In the genomic region with DNA sequence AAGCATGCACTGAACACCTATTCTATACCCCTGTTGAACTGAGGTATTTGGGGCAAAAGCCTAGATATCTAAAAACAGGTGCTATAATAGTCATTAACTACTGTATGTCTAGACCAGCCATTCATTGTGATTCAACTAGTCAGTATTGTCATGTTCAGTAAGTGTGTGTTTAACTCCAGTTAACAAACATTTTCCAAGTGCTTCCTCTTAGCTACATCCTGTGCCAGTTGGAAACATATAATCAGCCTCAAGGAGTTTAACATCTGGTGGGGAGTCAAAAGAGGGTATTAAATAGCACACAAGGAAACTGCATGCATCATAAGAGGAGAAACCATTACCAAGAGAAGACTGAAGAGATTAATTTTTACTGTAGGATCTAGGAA, we compare ENCODE assay signal across 26 cellular contexts. TPM values are rescaled to one million over a fixed set of nuclear protein-coding genes. Genes with fewer than 3 reads are reported as not detected.
DNase-seq lines count a peak whose midpoint lies in the region; ATAC-seq and TF ChIP-seq lines count a peak whose summit lies in the region.
"Had no signal": no experiment of that assay in that cellular context is flagged by ENCODE, and none has a peak within 500 bp of the region (broad histone marks: within the 10 kb centered on the region; RNA-seq: fewer than 3 reads in every experiment).

No MANE protein-coding gene starts in this region.

- H4K20me1 ChIP-seq in GM23338 (replicated peaks; ENCODE audit: insufficient read depth): 0 out of 2 replicates have a peak, but pooled peaks cover 11% of the 10 kb centered on the region

- TF ChIP-seq CTCF in GM23338 (conservative IDR thresholded peaks at IDR 0.05; ENCODE audit: low read depth in 2 of 2) (no peak), gastroesophageal sphincter (IDR thresholded peaks at IDR 0.05) (no peak)

- H3K4me1 ChIP-seq in GM23338 (ENCODE audit: insufficient read depth): peaks cover 15% of the 10 kb centered on the region; the same call in 1 of the 2 replicates
- peaks cover 9 to 22% (median 12%) of the 10 kb centered on the region in 3 donors for H3K4me1 ChIP-seq in gastroesophageal sphincter
- H3K4me1 ChIP-seq: foreskin keratinocyte, SJCRH30 had no signal

- H3K4me3 Mint-ChIP-seq in GM23338: no peak overlapping the region
- H3K4me3 Mint-ChIP-seq: activated B cell treated with CpG ODN at 0.5 μM for 24 hours; activated CD4-positive, alpha-beta memory T cell treated with anti-CD3 and anti-CD28 coated beads for 36 hours; memory B cell; neural progenitor cell; stimulated activated memory B cell treated with anti-CD40 and anti-IgM and Interleukin-4, amounts not matched to agents 10 μg/mL and 1 μg/mL and 100 μg/mL, for 72 hours had no signal

- peaks cover 11% of the 10 kb centered on the region for H3K79me2 ChIP-seq in GM23338 (replicated peaks; ENCODE audit: insufficient read depth)
- H3K79me2 ChIP-seq: hepatocyte had no signal

- no peak overlapping the region for H2AFZ ChIP-seq in GM23338
- H2AFZ ChIP-seq: hepatocyte, neural progenitor cell had no signal

- H3F3A ChIP-seq in GM23338 (replicated peaks; ENCODE audit: low read depth): no peaks in the 10 kb centered on the region

- H3K4me2 ChIP-seq in GM23338: 0 out of 2 replicates have a peak overlapping the region, but pooled peaks have one; percentile 13
- H3K4me2 ChIP-seq: hepatocyte, neural progenitor cell had no signal

- no peak overlapping the region for H3K4me3 ChIP-seq in GM23338
- no peak overlapping the region for H3K4me3 ChIP-seq in gastroesophageal sphincter
- H3K4me3 ChIP-seq: hepatocyte, neural progenitor cell, SJCRH30 had no signal

- TF ChIP-seq POLR2A in gastroesophageal sphincter (IDR thresholded peaks at IDR 0.05): no peak

- H3K9me2 ChIP-seq in GM23338 (ENCODE audit: insufficient read depth): no peaks in the 10 kb centered on the region; the same call in 1 of the 2 replicates

- H3K9me3 Mint-ChIP-seq in GM23338: peaks cover 3% of the 10 kb centered on the region
- H3K9me3 Mint-ChIP-seq: activated B cell treated with CpG ODN at 0.5 μM for 24 hours; activated CD4-positive, alpha-beta memory T cell treated with anti-CD3 and anti-CD28 coated beads for 36 hours; memory B cell; neural progenitor cell; stimulated activated memory B cell treated with anti-CD40 and anti-IgM and Interleukin-4, amounts not matched to agents 10 μg/mL and 1 μg/mL and 100 μg/mL, for 72 hours had no signal

- H3K27ac Mint-ChIP-seq in GM23338: no peak overlapping the region
- H3K27ac Mint-ChIP-seq: activated B cell treated with CpG ODN at 0.5 μM for 24 hours; activated CD4-positive, alpha-beta memory T cell treated with anti-CD3 and anti-CD28 coated beads for 36 hours; memory B cell; neural progenitor cell; stimulated activated memory B cell treated with anti-CD40 and anti-IgM and Interleukin-4, amounts not matched to agents 10 μg/mL and 1 μg/mL and 100 μg/mL, for 72 hours had no signal

- H3K9me3 ChIP-seq in gastroesophageal sphincter: no peaks in the 10 kb centered on the region
- H3K9me3 ChIP-seq: SJCRH30 had no signal

- no peaks in the 10 kb centered on the region for H3K27me3 ChIP-seq in GM23338 (ENCODE audit: insufficient read depth)
- no peaks in the 10 kb centered on the region for H3K27me3 ChIP-seq in gastroesophageal sphincter
- H3K27me3 ChIP-seq: foreskin keratinocyte, hepatocyte, neural progenitor cell, SJCRH30 had no signal

- ATAC-seq in GM23338 (no peak), gastroesophageal sphincter (peak; percentile 27), HG03039 (IDR thresholded peaks at IDR 0.05; ENCODE audit: unreplicated experiment) (no peak)
- ATAC-seq: foreskin keratinocyte, left colon, Panc1 had no signal

- DNase-seq in DMS153 (lab: John Stamatoyannopoulos, UW): peak; percentile 86
- peak; percentile 26 for DNase-seq in GM23338 (ENCODE audit: low spot score)
- DNase-seq in NCI-H69 (lab: John Stamatoyannopoulos, UW): peak; percentile 22
- no peak for DNase-seq in NCI-H2081 treated with DMSO at 0.1 percent for 48 hours (lab: John Stamatoyannopoulos, UW)
- no peak for DNase-seq in RKO (ENCODE audit: low spot score)
- no peak for DNase-seq in activated CD4-positive, alpha-beta T cell treated with anti-CD3 and anti-CD28 coated beads for 1 hour
- DNase-seq: activated B cell treated with CpG ODN at 0.5 μM for 24 hours; activated CD4-positive, alpha-beta memory T cell treated with anti-CD3 and anti-CD28 coated beads for 36 hours; activated CD8-positive, alpha-beta memory T cell treated with anti-CD3 and anti-CD28 coated beads, Interleukin-2, amount 50 U/mL, for 4 hours; activated naive CD4-positive, alpha-beta T cell treated with anti-CD3 and anti-CD28 coated beads, Interleukin-2, amount 50 U/mL, for 16 hours; amniotic stem cell; DND-41; effector CD4-positive, alpha-beta T cell; foreskin keratinocyte; left colon; NCI-H1436 treated with DMSO at 0.1 percent for 48 hours; NCI-H226; SJCRH30; stimulated activated CD4-positive, alpha-beta T cell treated with anti-CD3 and anti-CD28 coated beads, Interleukin-4, amount 100 ng/mL, for 4 hours had no signal

- H3K4me1 Mint-ChIP-seq in GM23338: peaks cover 1% of the 10 kb centered on the region; the same call in 2 of the 3 replicates
- H3K4me1 Mint-ChIP-seq: activated B cell treated with CpG ODN at 0.5 μM for 24 hours; memory B cell; stimulated activated memory B cell treated with anti-CD40 and anti-IgM and Interleukin-4, amounts not matched to agents 10 μg/mL and 1 μg/mL and 100 μg/mL, for 72 hours had no signal

- H3K36me3 ChIP-seq in GM23338 (ENCODE audit: insufficient read depth) (no peaks in the 10 kb centered on the region), gastroesophageal sphincter (peaks cover 0 to 36% of the 10 kb centered on the region in 2 donors)
- H3K36me3 ChIP-seq: neural progenitor cell had no signal

- H3K27ac ChIP-seq in GM23338 (ENCODE audit: low read depth) (no peak overlapping the region), gastroesophageal sphincter (peak overlapping the region in 1 of 4 donors; percentile 5)
- H3K27ac ChIP-seq: foreskin keratinocyte, hepatocyte, neural progenitor cell, SJCRH30 had no signal

- peaks cover 26% of the 10 kb centered on the region for H3K36me3 Mint-ChIP-seq in GM23338 (ENCODE audit: low read depth)
- H3K36me3 Mint-ChIP-seq: activated CD4-positive, alpha-beta memory T cell treated with anti-CD3 and anti-CD28 coated beads for 36 hours; memory B cell; stimulated activated memory B cell treated with anti-CD40 and anti-IgM and Interleukin-4, amounts not matched to agents 10 μg/mL and 1 μg/mL and 100 μg/mL, for 72 hours had no signal

- H3K27me3 Mint-ChIP-seq in GM23338 (ENCODE audit: insufficient read depth, low read depth, poor library complexity): no peaks in the 10 kb centered on the region
- H3K27me3 Mint-ChIP-seq: activated B cell treated with CpG ODN at 0.5 μM for 24 hours; activated CD4-positive, alpha-beta memory T cell treated with anti-CD3 and anti-CD28 coated beads for 36 hours; memory B cell; stimulated activated memory B cell treated with anti-CD40 and anti-IgM and Interleukin-4, amounts not matched to agents 10 μg/mL and 1 μg/mL and 100 μg/mL, for 72 hours had no signal

- no peak for TF ChIP-seq EP300 in gastroesophageal sphincter (IDR thresholded peaks at IDR 0.05)

RNA-seq across cellular contexts. Expression of a gene that starts 20.4 kb away (rescaled TPM):
- total RNA-seq in GM23338 (2014; rRNA removed; shearing (Covaris generic)): 19.7 and 24.3 TPM in 2 replicates
- 4.8 and 6.0 TPM in 2 replicates for polyA plus RNA-seq in GM23338 (2016; fragmentation: Nextera tagmentation; extraction: Ambion mirVana)
- total RNA-seq in gastroesophageal sphincter: 100 to 1,000 TPM in 3 of 4 donors, 10 to 100 TPM in 1; 94.0 to 190 (median 117) TPM
- total RNA-seq: activated B cell treated with CpG ODN at 0.5 μM for 24 hours had no signal

Comparison
In these comparisons a context has a peak if more than half of its experiments do, and no peak if none do; other contexts are left out.
1. DNase-seq: peak in DMS153 (single experiment), GM23338 (single experiment) and NCI-H69 (single experiment); none in NCI-H2081 treated with DMSO at 0.1 percent for 48 hours (single experiment), RKO (single experiment) and activated CD4-positive, alpha-beta T cell treated with anti-CD3 and anti-CD28 coated beads for 1 hour (single experiment).